ENCODE assay signal across 21 cellular contexts in genomic region chr4:17526695-17527477, GRCh38. TPM values are rescaled to one million over a fixed set of nuclear protein-coding genes. Genes with fewer than 3 reads are reported as not detected.
A peak's percentile ranks its signal among the peaks of the same experiment; 100 is the strongest.
DNase-seq lines count a peak whose midpoint lies in the region; ATAC-seq and TF ChIP-seq lines count a peak whose summit lies in the region.
"Had no signal": no experiment of that assay in that cellular context is flagged by ENCODE, and none has a peak within 500 bp of the region (broad histone marks: within the 10 kb centered on the region; RNA-seq: fewer than 3 reads in every experiment).

No MANE protein-coding gene starts in this region.

- no peak overlapping the region for H3K27ac Mint-ChIP-seq in GM23338
- H3K27ac Mint-ChIP-seq in stimulated activated memory B cell treated with anti-CD40 and anti-IgM and Interleukin-4, amounts not matched to agents 10 μg/mL and 1 μg/mL and 100 μg/mL, for 72 hours, result no peak overlapping the region
- H3K27ac Mint-ChIP-seq: CD4-positive, alpha-beta T cell had no signal

- no peak for DNase-seq in GM23338 (ENCODE audit: low spot score)
- peak; percentile 8 for DNase-seq in choroid plexus epithelial cell (ENCODE audit: low read depth)
- DNase-seq in mesenchymal stem cell, result peak; percentile 25
- no peak for DNase-seq in sciatic nerve (ENCODE audit: low spot score)
- no peak for DNase-seq in EL
- DNase-seq in vagina (ENCODE audit: extremely low spot score in 2 of 2), result no peak
- DNase-seq: AML-193; CD4-positive, alpha-beta T cell; DMS153; DMS79; GF-D8; H9 had no signal

- no peak for TF ChIP-seq POLR2A in vagina (IDR thresholded peaks at IDR 0.05)

- ATAC-seq in GM23338 (no peak), sciatic nerve (peak; percentile 24), GM18502 (IDR thresholded peaks at IDR 0.05; ENCODE audit: poor library complexity, unreplicated experiment) (no peak)
- no peak for ATAC-seq in stimulated activated memory B cell treated with anti-CD40 and anti-IgM and Interleukin-4, amounts not matched to agents 10 μg/mL and 1 μg/mL and 100 μg/mL, for 72 hours
- ATAC-seq: A549 had no signal

- H3K4me3 Mint-ChIP-seq in GM23338, result no peak overlapping the region
- H3K4me3 Mint-ChIP-seq in stimulated activated memory B cell treated with anti-CD40 and anti-IgM and Interleukin-4, amounts not matched to agents 10 μg/mL and 1 μg/mL and 100 μg/mL, for 72 hours, result no peak overlapping the region
- H3K4me3 Mint-ChIP-seq: CD4-positive, alpha-beta T cell; H9 had no signal

- no peak overlapping the region for H3K14ac ChIP-seq in mesenchymal stem cell (ENCODE audit: low read length in 2 of 2)

- no peaks in the 10 kb centered on the region; the same call in 1 of the 2 replicates for H3K9me2 ChIP-seq in GM23338 (ENCODE audit: insufficient read depth)

- H3K27ac ChIP-seq in GM23338 (ENCODE audit: low read depth), result no peak overlapping the region
- no peak overlapping the region for H3K27ac ChIP-seq in mesenchymal stem cell (ENCODE audit: low read length, poor library complexity, severe bottlenecking)
- no peak overlapping the region for H3K27ac ChIP-seq in vagina
- H3K27ac ChIP-seq: 22Rv1, A549, C4-2B had no signal

- 0 out of 3 replicates have a peak, but pooled peaks cover 3% of the 10 kb centered on the region for H3K4me1 Mint-ChIP-seq in GM23338
- peaks cover 9% of the 10 kb centered on the region for H3K4me1 Mint-ChIP-seq in stimulated activated memory B cell treated with anti-CD40 and anti-IgM and Interleukin-4, amounts not matched to agents 10 μg/mL and 1 μg/mL and 100 μg/mL, for 72 hours

- WGBS in mesenchymal stem cell, result 87% methylated on average over 26 of the region's 27 CpGs

- H2AK5ac ChIP-seq in mesenchymal stem cell (ENCODE audit: low read length, severe bottlenecking), result no peak overlapping the region

- H4K8ac ChIP-seq in mesenchymal stem cell (ENCODE audit: low read length), result no peak overlapping the region

- peaks cover 2% of the 10 kb centered on the region for H3K27me3 Mint-ChIP-seq in GM23338 (ENCODE audit: insufficient read depth, low read depth, poor library complexity)
- H3K27me3 Mint-ChIP-seq in stimulated activated memory B cell treated with anti-CD40 and anti-IgM and Interleukin-4, amounts not matched to agents 10 μg/mL and 1 μg/mL and 100 μg/mL, for 72 hours, result peaks cover 39% of the 10 kb centered on the region

- H3K79me1 ChIP-seq in mesenchymal stem cell (replicated peaks; ENCODE audit: low read length, poor library complexity, severe bottlenecking), result no peaks in the 10 kb centered on the region

- H3K4me2 ChIP-seq in GM23338, result no peak overlapping the region
- H3K4me2 ChIP-seq in mesenchymal stem cell (ENCODE audit: low read length, poor library complexity, severe bottlenecking), result no peak overlapping the region
- H3K4me2 ChIP-seq: A549 had no signal

- no peak overlapping the region for H3K23ac ChIP-seq in mesenchymal stem cell (ENCODE audit: low read length in 2 of 2)

- H3K36me3 ChIP-seq in GM23338 (ENCODE audit: insufficient read depth) (no peaks in the 10 kb centered on the region), mesenchymal stem cell (ENCODE audit: control insufficient read depth in 1 of 2, insufficient read depth in 2 of 2, low read depth in 1 of 2, low read length in 2 of 2) (no peaks in the 10 kb centered on the region), vagina (no peaks in the 10 kb centered on the region)

- H3K4ac ChIP-seq in mesenchymal stem cell (ENCODE audit: low read depth in 1 of 2, low read length in 2 of 2), result no peak overlapping the region

- H2BK5ac ChIP-seq in mesenchymal stem cell (ENCODE audit: low read depth, low read length, poor library complexity, severe bottlenecking), result no peak overlapping the region

- H3K4me1 ChIP-seq in GM23338 (ENCODE audit: insufficient read depth) (no peaks in the 10 kb centered on the region), mesenchymal stem cell (ENCODE audit: control insufficient read depth, insufficient read depth, low read depth, low read length) (peaks cover 2% of the 10 kb centered on the region), vagina (no peaks in the 10 kb centered on the region)
- H3K4me1 ChIP-seq: A549 had no signal

- H3K9me3 ChIP-seq in mesenchymal stem cell (ENCODE audit: control insufficient read depth, low read length) (no peaks in the 10 kb centered on the region), vagina (no peaks in the 10 kb centered on the region)
- H3K9me3 ChIP-seq: A549 had no signal

- no peaks in the 10 kb centered on the region for H3K9me3 Mint-ChIP-seq in GM23338
- H3K9me3 Mint-ChIP-seq in stimulated activated memory B cell treated with anti-CD40 and anti-IgM and Interleukin-4, amounts not matched to agents 10 μg/mL and 1 μg/mL and 100 μg/mL, for 72 hours, result no peaks in the 10 kb centered on the region
- H3K9me3 Mint-ChIP-seq: CD4-positive, alpha-beta T cell; H9 had no signal

- no peaks in the 10 kb centered on the region for H3K79me2 ChIP-seq in GM23338 (replicated peaks; ENCODE audit: insufficient read depth)

- H3K9ac ChIP-seq in mesenchymal stem cell (ENCODE audit: low read length), result no peak overlapping the region

- no peaks in the 10 kb centered on the region for H3F3A ChIP-seq in GM23338 (replicated peaks; ENCODE audit: low read depth)

- H3K4me3 ChIP-seq in GM23338, result no peak overlapping the region
- no peak overlapping the region for H3K4me3 ChIP-seq in choroid plexus epithelial cell (ENCODE audit: low read depth, low read length)
- H3K4me3 ChIP-seq in mesenchymal stem cell (ENCODE audit: insufficient read depth in 1 of 2, low read depth in 1 of 2, low read length in 2 of 2), result no peak overlapping the region
- H3K4me3 ChIP-seq in vagina, result no peak overlapping the region
- H3K4me3 ChIP-seq: A549 had no signal

- TF ChIP-seq CTCF in GM23338 (conservative IDR thresholded peaks at IDR 0.05; ENCODE audit: low read depth in 2 of 2) (no peak), choroid plexus epithelial cell (conservative IDR thresholded peaks at IDR 0.05; ENCODE audit: low read depth, low read length) (no peak), vagina (IDR thresholded peaks at IDR 0.05) (no peak)

- H3K27me3 ChIP-seq in GM23338 (ENCODE audit: insufficient read depth), result no peaks in the 10 kb centered on the region
- H3K27me3 ChIP-seq in mesenchymal stem cell (ENCODE audit: control insufficient read depth in 1 of 2, insufficient read depth in 1 of 2, low read length in 2 of 2), result peaks cover 7 to 45% of the 10 kb centered on the region in 2 experiments
- no peaks in the 10 kb centered on the region for H3K27me3 ChIP-seq in vagina

- H2BK12ac ChIP-seq in mesenchymal stem cell (ENCODE audit: low read length in 2 of 2), result no peak overlapping the region

- H2BK120ac ChIP-seq in mesenchymal stem cell (ENCODE audit: low read depth, low read length), result no peak overlapping the region

- intact Hi-C loops in sciatic nerve (cut with DNase I), result no loop called here
- intact Hi-C loops in vagina (cut with DNase I), result no loop called here

- H4K20me1 ChIP-seq in GM23338 (replicated peaks; ENCODE audit: insufficient read depth), result no peaks in the 10 kb centered on the region

- H4K91ac ChIP-seq in mesenchymal stem cell (ENCODE audit: low read length), result no peak overlapping the region

- H2AFZ ChIP-seq in GM23338, result peak overlapping the region; percentile 72
- H2AFZ ChIP-seq in mesenchymal stem cell (ENCODE audit: low read depth, low read length), result no peak overlapping the region

- no peak overlapping the region for H2BK15ac ChIP-seq in mesenchymal stem cell (ENCODE audit: low read depth, poor library complexity, severe bottlenecking)

- no peaks in the 10 kb centered on the region for H3K36me3 Mint-ChIP-seq in GM23338 (ENCODE audit: low read depth)
- no peaks in the 10 kb centered on the region for H3K36me3 Mint-ChIP-seq in stimulated activated memory B cell treated with anti-CD40 and anti-IgM and Interleukin-4, amounts not matched to agents 10 μg/mL and 1 μg/mL and 100 μg/mL, for 72 hours

- no peak overlapping the region for H3K18ac ChIP-seq in mesenchymal stem cell (ENCODE audit: low read depth in 1 of 2, low read length in 2 of 2)

TF ChIP-seq in GM23338, 12 proteins besides CTCF, POLR2A, EP300 and RAD21 (continues in another document):
- TF ChIP-seq NANOG (IDR thresholded peaks at IDR 0.05; ENCODE audit: borderline replicate concordance) (no peak), ZNF114 (CRISPR knock-in tag; IDR thresholded peaks at IDR 0.05) (no peak), CREB1 (CRISPR knock-in tag; IDR thresholded peaks at IDR 0.05; ENCODE audit: low read depth) (no peak), STAT1 (IDR thresholded peaks at IDR 0.05; ENCODE audit: unreplicated experiment) (no peak)
- TF ChIP-seq, protein P1, sequence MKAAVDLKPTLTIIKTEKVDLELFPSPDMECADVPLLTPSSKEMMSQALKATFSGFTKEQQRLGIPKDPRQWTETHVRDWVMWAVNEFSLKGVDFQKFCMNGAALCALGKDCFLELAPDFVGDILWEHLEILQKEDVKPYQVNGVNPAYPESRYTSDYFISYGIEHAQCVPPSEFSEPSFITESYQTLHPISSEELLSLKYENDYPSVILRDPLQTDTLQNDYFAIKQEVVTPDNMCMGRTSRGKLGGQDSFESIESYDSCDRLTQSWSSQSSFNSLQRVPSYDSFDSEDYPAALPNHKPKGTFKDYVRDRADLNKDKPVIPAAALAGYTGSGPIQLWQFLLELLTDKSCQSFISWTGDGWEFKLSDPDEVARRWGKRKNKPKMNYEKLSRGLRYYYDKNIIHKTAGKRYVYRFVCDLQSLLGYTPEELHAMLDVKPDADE (IDR thresholded peaks at IDR 0.05), result no peak

RNA-seq across cellular contexts. Expression of gene CLRN2, which starts 11.9 kb away (rescaled TPM):
- total RNA-seq in GM23338 (2014; rRNA removed; shearing (Covaris generic)), result not detected in 2 replicates
- polyA plus RNA-seq in GM23338 (2016; fragmentation: Nextera tagmentation; extraction: Ambion mirVana), result not detected in 2 replicates
- not detected for polyA plus RNA-seq in mesenchymal stem cell (2013, experiment 1 of 2)
- not detected for polyA plus RNA-seq in mesenchymal stem cell (2013, experiment 2 of 2)
- not detected for total RNA-seq in sciatic nerve
- not detected for total RNA-seq in vagina
- total RNA-seq: CD4-positive, alpha-beta T cell; Daoy; H1; H9; HT-29 had no signal
- polyA plus RNA-seq: A549, BJ, H1 had no signal

RNA-seq across cellular contexts. Expression of gene QDPR, which starts 15.0 kb away (rescaled TPM):
- 26.3 and 31.5 TPM in 2 replicates for total RNA-seq in GM23338 (2014; rRNA removed; shearing (Covaris generic))
- 40.9 and 42.7 TPM in 2 replicates for polyA plus RNA-seq in GM23338 (2016; fragmentation: Nextera tagmentation; extraction: Ambion mirVana)
- 33.0 TPM for polyA plus RNA-seq in mesenchymal stem cell (2013, experiment 1 of 2)
- 35.2 TPM for polyA plus RNA-seq in mesenchymal stem cell (2013, experiment 2 of 2)
- total RNA-seq in sciatic nerve, result 33.2 TPM
- total RNA-seq in vagina, result 16.2 TPM

RNA-seq across cellular contexts. Expression of gene LAP3, which starts 50.1 kb away (rescaled TPM):
- 46.4 and 63.6 TPM in 2 replicates for total RNA-seq in GM23338 (2014; rRNA removed; shearing (Covaris generic))
- 23.6 and 28.6 TPM in 2 replicates for polyA plus RNA-seq in GM23338 (2016; fragmentation: Nextera tagmentation; extraction: Ambion mirVana)
- polyA plus RNA-seq in mesenchymal stem cell (2013, experiment 1 of 2), result 40.5 TPM
- polyA plus RNA-seq in mesenchymal stem cell (2013, experiment 2 of 2), result 39.6 TPM
- total RNA-seq in sciatic nerve (77.7 TPM), vagina (77.6 TPM)

Comparison
In these comparisons a context has a peak if more than half of its experiments do, and no peak if none do; other contexts are left out.
1. DNase-seq: peak in choroid plexus epithelial cell (single experiment) and mesenchymal stem cell (single experiment); none in GM23338 (single experiment), sciatic nerve (single experiment), EL (single experiment) and vagina (0 of 2).